Comparison of ENCODE assay signal across 10 cellular contexts in genomic region chr12:53071591-53072551, GRCh38. TPM values are rescaled to one million over a fixed set of nuclear protein-coding genes. Genes with fewer than 3 reads are reported as not detected.
DNase-seq lines count a peak whose midpoint lies in the region; ATAC-seq, FAIRE-seq and TF ChIP-seq lines count a peak whose summit lies in the region.
"Had no signal": no experiment of that assay in that cellular context is flagged by ENCODE, and none has a peak within 500 bp of the region (broad histone marks: within the 10 kb centered on the region; RNA-seq: fewer than 3 reads in every experiment).

No MANE protein-coding gene starts in this region.

- H3K4me3 ChIP-seq in CD8-positive, alpha-beta T cell (ENCODE audit: low read depth, low read length) = no peak overlapping the region
- H3K4me3 ChIP-seq in WERI-Rb-1 (ENCODE audit: low read depth, low read length) = no peak overlapping the region
- H3K4me3 ChIP-seq in gastroesophageal sphincter = peak overlapping the region in 1 of 2 donors; percentile 18
- no peak overlapping the region for H3K4me3 ChIP-seq in pancreas

- no peak for TF ChIP-seq CTCF in CD8-positive, alpha-beta T cell (IDR thresholded peaks at IDR 0.05)
- TF ChIP-seq CTCF in WERI-Rb-1 (IDR thresholded peaks at IDR 0.05; ENCODE audit: low read depth, low read length) (peak; percentile 33; the same call in 1 of the 2 replicates), gastroesophageal sphincter (IDR thresholded peaks at IDR 0.05) (peak in 3 of 4 experiments; percentile 24 to 37 (median 26)), pancreas (IDR thresholded peaks at IDR 0.05) (no peak)

- no peaks in the 10 kb centered on the region for H3K4me1 ChIP-seq in CD8-positive, alpha-beta T cell (ENCODE audit: insufficient read depth, low read length)
- H3K4me1 ChIP-seq in gastroesophageal sphincter (peaks cover 20 to 100% (median 66%) of the 10 kb centered on the region in 3 donors), pancreas (peaks cover 0 to 12% (median 2%) of the 10 kb centered on the region in 3 donors)

- FAIRE-seq in pancreas (lab: Jason Lieb, UNC) = no peak

- H3K36me3 Mint-ChIP-seq in CD8-positive, alpha-beta T cell = peaks cover 92% of the 10 kb centered on the region

- no peak overlapping the region for H3K4me3 Mint-ChIP-seq in CD8-positive, alpha-beta T cell
- H3K4me3 Mint-ChIP-seq: stimulated activated naive CD8-positive, alpha-beta T cell treated with anti-CD3 and anti-CD28 coated beads, Interleukin-15, amount 100 ng/mL, for 72 hours had no signal

- H3K27ac Mint-ChIP-seq in CD8-positive, alpha-beta T cell = peak overlapping the region; percentile 37

- no peak overlapping the region for H3K27ac ChIP-seq in CD8-positive, alpha-beta T cell (ENCODE audit: low read depth, low read length)
- H3K27ac ChIP-seq in WERI-Rb-1 = peak overlapping the region; percentile 33; the same call in 1 of the 2 replicates
- H3K27ac ChIP-seq in gastroesophageal sphincter = peak overlapping the region; percentile 79 to 95 (median 86)
- H3K27ac ChIP-seq in pancreas = no peak overlapping the region

- ATAC-seq in CD8-positive, alpha-beta T cell = no peak
- peak; percentile 49 for ATAC-seq in gastroesophageal sphincter
- ATAC-seq in pancreas = peak in 1 of 4 donors; percentile 4
- ATAC-seq in GM21528 (IDR thresholded peaks at IDR 0.05; ENCODE audit: low FRiP score, unreplicated experiment) = no peak
- ATAC-seq: stimulated activated naive CD8-positive, alpha-beta T cell treated with anti-CD3 and anti-CD28 coated beads, Interleukin-15, amount 100 ng/mL, for 72 hours had no signal

- intact Hi-C loops in CD8-positive, alpha-beta T cell (cut with DNase I, micrococcal nuclease) = no loop called here
- intact Hi-C loops in pancreas (cut with DNase I) = no loop called here

- CTCF ChIA-PET in CD8-positive, alpha-beta T cell (lab: Charles Lee) = interaction anchor here (0.7 to 15.0 kb wide), 3 partner anchors 10 to 27 kb away, joined by 3 to 366 read pairs (median 6); partner anchors contain the start of genes IGFBP6 and SOAT2

- TF ChIP-seq EP300 in gastroesophageal sphincter (IDR thresholded peaks at IDR 0.05) = no peak

- H3K4me1 Mint-ChIP-seq in CD8-positive, alpha-beta T cell (ENCODE audit: low read depth) = peaks cover 26% of the 10 kb centered on the region

- H3K9me3 ChIP-seq in CD8-positive, alpha-beta T cell (ENCODE audit: low read length) = no peaks in the 10 kb centered on the region
- no peaks in the 10 kb centered on the region for H3K9me3 ChIP-seq in WERI-Rb-1 (ENCODE audit: severe bottlenecking)
- no peaks in the 10 kb centered on the region for H3K9me3 ChIP-seq in gastroesophageal sphincter
- H3K9me3 ChIP-seq in pancreas = no peaks in the 10 kb centered on the region

- no peaks in the 10 kb centered on the region for H3K9me3 Mint-ChIP-seq in CD8-positive, alpha-beta T cell
- H3K9me3 Mint-ChIP-seq: stimulated activated naive CD8-positive, alpha-beta T cell treated with anti-CD3 and anti-CD28 coated beads, Interleukin-15, amount 100 ng/mL, for 72 hours had no signal

- POLR2A ChIA-PET in CD8-positive, alpha-beta T cell (lab: Charles Lee) = interaction anchor here (1.0 to 1.7 kb wide), 2 partner anchors 7 to 22 kb away, joined by 4 read pairs; partner anchors contain the start of gene SPRYD3

- DNase-seq in CD8-positive, alpha-beta T cell = no peak
- DNase-seq in WERI-Rb-1 (peak; percentile 59), pancreas (peak in 4 of 6 donors; percentile 17 to 53 (median 38)), NCI-H524 treated with DMSO at 0.1 percent for 48 hours (lab: John Stamatoyannopoulos, UW) (no peak), SW 1271 (lab: John Stamatoyannopoulos, UW) (no peak)
- no peak for DNase-seq in effector CD8-positive, alpha-beta T cell (lab: John Stamatoyannopoulos, UW)
- DNase-seq: NCI-H2171 treated with DMSO at 0.1 percent for 48 hours; stimulated activated naive CD8-positive, alpha-beta T cell treated with anti-CD3 and anti-CD28 coated beads, Interleukin-15, amount 100 ng/mL, for 72 hours had no signal

- TF ChIP-seq POLR2A in gastroesophageal sphincter (IDR thresholded peaks at IDR 0.05) = no peak

- H3K27me3 ChIP-seq in CD8-positive, alpha-beta T cell (ENCODE audit: insufficient read depth, low read length) = no peaks in the 10 kb centered on the region
- H3K27me3 ChIP-seq in WERI-Rb-1 (ENCODE audit: insufficient read depth, low read depth, severe bottlenecking) (no peaks in the 10 kb centered on the region), gastroesophageal sphincter (no peaks in the 10 kb centered on the region), pancreas (no peaks in the 10 kb centered on the region)

- 11 to 19% methylated on average over 6 to 9 of the region's 11 CpGs for WGBS in gastroesophageal sphincter (ENCODE audit: low coverage in 1 of 2), 2 donors
- 76 to 87% methylated on average over 11 of the region's 11 CpGs for WGBS in pancreas, 2 donors

- peaks cover 46% of the 10 kb centered on the region for H3K36me3 ChIP-seq in CD8-positive, alpha-beta T cell (ENCODE audit: insufficient read depth, low read length)
- H3K36me3 ChIP-seq in WERI-Rb-1 = peaks cover 15% of the 10 kb centered on the region
- peaks cover 0 to 72% of the 10 kb centered on the region in 2 donors for H3K36me3 ChIP-seq in gastroesophageal sphincter
- H3K36me3 ChIP-seq in pancreas = peaks cover 0 to 31% (median 8%) of the 10 kb centered on the region in 3 donors

- H3K27me3 Mint-ChIP-seq in CD8-positive, alpha-beta T cell (ENCODE audit: low read depth) = no peaks in the 10 kb centered on the region
- H3K27me3 Mint-ChIP-seq: stimulated activated naive CD8-positive, alpha-beta T cell treated with anti-CD3 and anti-CD28 coated beads, Interleukin-15, amount 100 ng/mL, for 72 hours had no signal

RNA-seq across cellular contexts. Expression of gene SPRYD3, which starts 7.3 kb away (rescaled TPM):
- 10 to 100 TPM; 25.1 to 25.6 TPM for total RNA-seq in CD8-positive, alpha-beta T cell
- total RNA-seq in gastroesophageal sphincter (100 to 1,000 TPM in 2 of 4 donors, 10 to 100 TPM in 2; 79.1 to 137 (median 110) TPM), pancreas (10 to 100 TPM; 37.1 to 47.2 (median 40.1) TPM)
- polyA plus RNA-seq in pancreas = 10 to 100 TPM; 25.7 to 36.1 TPM

RNA-seq across cellular contexts. Expression of gene TNS2, which starts 22.0 kb away (rescaled TPM):
- total RNA-seq in CD8-positive, alpha-beta T cell = 1 to 10 TPM; 2.5 to 3.2 TPM
- total RNA-seq in gastroesophageal sphincter (100 to 1,000 TPM; 108 to 323 (median 182) TPM), pancreas (10 to 100 TPM; 22.7 to 52.6 (median 28.2) TPM)
- 100 to 1,000 TPM; 135 to 183 TPM for polyA plus RNA-seq in pancreas

RNA-seq across cellular contexts. Expression of gene IGFBP6, which starts 25.6 kb away (rescaled TPM):
- 1 to 10 TPM in 1 of 2 experiments, under 1 TPM in 1; 0.58 to 1.2 TPM for total RNA-seq in CD8-positive, alpha-beta T cell
- 1,000 to 10,000 TPM in 2 of 4 donors, 100 to 1,000 TPM in 2; 632 to 1,838 (median 914) TPM for total RNA-seq in gastroesophageal sphincter
- total RNA-seq in pancreas = 10 to 100 TPM in 3 of 6 donors, 1 to 10 TPM in 3; 2.2 to 21.8 (median 9.2) TPM
- 10 to 100 TPM; 24.5 to 32.8 TPM for polyA plus RNA-seq in pancreas

RNA-seq across cellular contexts. Expression of gene SOAT2, which starts 31.4 kb away (rescaled TPM):
- 1 to 10 TPM; 2.5 to 2.9 TPM for total RNA-seq in CD8-positive, alpha-beta T cell
- total RNA-seq in gastroesophageal sphincter = under 1 TPM in 1 of 4 donors, not detected in 3; 0.31 TPM
- total RNA-seq in pancreas = under 1 TPM in 2 of 6 donors, not detected in 4; 0.09 to 0.18 TPM
- under 1 TPM; 0.15 to 0.54 TPM for polyA plus RNA-seq in pancreas

Comparison
In these comparisons a context has a peak if more than half of its experiments do, and no peak if none do; other contexts are left out.
1. DNase-seq: peak in WERI-Rb-1 (single experiment) and pancreas (4 of 6); none in CD8-positive, alpha-beta T cell (0 of 7), NCI-H524 treated with DMSO at 0.1 percent for 48 hours (single experiment), effector CD8-positive, alpha-beta T cell (single experiment) and SW 1271 (0 of 2).
2. H3K27ac ChIP-seq: peak in WERI-Rb-1 (single experiment) and gastroesophageal sphincter (4 of 4); none in CD8-positive, alpha-beta T cell (single experiment) and pancreas (0 of 4).
3. CTCF ChIP-seq: peak in WERI-Rb-1 (single experiment) and gastroesophageal sphincter (3 of 4); none in CD8-positive, alpha-beta T cell (single experiment) and pancreas (0 of 4).
4. RNA of gene TNS2, which starts 22.0 kb away (total RNA-seq): 108 to 323 TPM in gastroesophageal sphincter and 22.7 to 52.6 TPM in pancreas; 2.5 to 3.2 TPM in CD8-positive, alpha-beta T cell; every median in the first group is over 4 times any median in the second.
5. RNA of gene IGFBP6, which starts 25.6 kb away (total RNA-seq): 632 to 1,838 TPM in gastroesophageal sphincter; 2.2 to 21.8 TPM in pancreas and 0.58 to 1.2 TPM in CD8-positive, alpha-beta T cell; every median in the first group is over 10 times any median in the second.